ENCODE assay signal across 1 cellular context in the genomic region with DNA sequence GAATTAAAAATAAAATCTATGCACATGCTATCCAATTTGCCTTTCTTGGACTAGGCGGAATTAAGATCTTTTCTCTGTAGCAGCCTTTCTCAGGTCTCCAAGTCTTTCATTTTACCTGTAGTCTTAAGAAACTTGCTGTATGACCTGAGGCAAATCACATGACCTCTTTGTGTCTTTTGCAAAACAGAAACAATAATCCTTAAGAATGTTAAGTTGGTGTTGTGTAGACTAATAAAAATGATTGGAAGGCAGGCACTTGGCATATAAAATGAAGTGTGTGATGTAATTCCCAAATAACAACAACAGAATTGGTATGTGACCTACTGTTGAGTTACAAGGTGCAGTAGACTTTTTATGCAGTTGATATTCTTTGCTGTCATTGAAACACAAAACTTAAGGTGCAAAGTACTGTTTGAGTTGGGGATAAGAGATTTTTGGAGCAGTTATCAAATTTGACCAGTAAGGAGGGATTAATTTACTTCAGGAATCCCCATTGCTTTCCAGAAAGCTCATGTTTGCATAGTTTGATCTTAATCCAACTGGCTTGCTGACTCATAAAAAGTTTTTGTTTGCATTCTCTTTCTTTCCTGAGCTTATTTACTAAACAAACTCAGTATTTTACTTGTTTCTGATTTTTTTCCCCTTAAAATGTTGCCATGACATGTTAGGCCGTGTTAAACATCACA.
TF ChIP-seq lines count a peak whose summit lies in the region.

No MANE protein-coding gene starts in this region.

TF ChIP-seq in HepG2, 621 proteins besides CTCF, POLR2A, EP300 and RAD21 (continued from another document):
- TF ChIP-seq RBFOX2 (IDR thresholded peaks at IDR 0.05; ENCODE audit: low read depth, low read length) (no peak), GPN1 (CRISPR knock-in tag; IDR thresholded peaks at IDR 0.05; ENCODE audit: borderline replicate concordance) (no peak), HNRNPL (IDR thresholded peaks at IDR 0.05; ENCODE audit: low read depth, low read length) (no peak)
